In genomic region chr11:47060807-47061206, GRCh38 we compare ENCODE assay signal across 12 cellular contexts.
DNase-seq lines count a peak whose midpoint lies in the region; TF ChIP-seq lines count a peak whose summit lies in the region.
"Had no signal": no experiment of that assay in that cellular context is flagged by ENCODE, and none has a peak within 500 bp of the region (broad histone marks: within the 10 kb centered on the region; RNA-seq: fewer than 3 reads in every experiment).

No MANE protein-coding gene starts in this region.

- in situ Hi-C loops in KBM-7 (cut with MboI; ENCODE audit: low pct_unique_long_range_greater_than_20kb, low sequenced_read_pairs) = no loop called here

- H3K9me3 ChIP-seq in adipocyte (ENCODE audit: control insufficient read depth, low read length) (no peaks in the 10 kb centered on the region), mesodermal cell (ENCODE audit: control insufficient read depth, low read length) (no peaks in the 10 kb centered on the region)
- H3K9me3 ChIP-seq: neutrophil had no signal

- DNase-seq in GM03348 (ENCODE audit: low spot score) (peak; percentile 18), KBM-7 (peak; percentile 21), adipocyte (ENCODE audit: low read depth) (peak; percentile 52), NCI-H1105 (lab: John Stamatoyannopoulos, UW) (no peak), GM10266 (ENCODE audit: extremely low spot score) (no peak), NCI-H2029 treated with DMSO at 0.1 percent for 48 hours (lab: John Stamatoyannopoulos, UW) (no peak), GOT3 (lab: John Stamatoyannopoulos, UW) (no peak)
- DNase-seq: DMS153, NCI-H2171 treated with DMSO at 0.1 percent for 48 hours had no signal

- peak overlapping the region; percentile 30 for H3K27ac ChIP-seq in mesodermal cell (ENCODE audit: low read depth, low read length, severe bottlenecking)
- H3K27ac ChIP-seq: cardiac muscle cell, neutrophil had no signal

- H3K4me1 ChIP-seq in adipocyte (ENCODE audit: control insufficient read depth, insufficient read depth, low read length) = peaks cover 24% of the 10 kb centered on the region
- peaks cover 21% of the 10 kb centered on the region for H3K4me1 ChIP-seq in mesodermal cell (ENCODE audit: control insufficient read depth, insufficient read depth, low read length, poor library complexity, severe bottlenecking)

- no peak overlapping the region for H3K4me3 ChIP-seq in adipocyte (ENCODE audit: low read length)
- no peak overlapping the region for H3K4me3 ChIP-seq in mesodermal cell (ENCODE audit: extremely low read depth, insufficient read depth, low read length, poor library complexity, severe bottlenecking)
- H3K4me3 ChIP-seq: cardiac muscle cell had no signal

- peak overlapping the region; percentile 5 for H3K9ac ChIP-seq in adipocyte (ENCODE audit: low read length)

- no peak for TF ChIP-seq CTCF in GM10266 (IDR thresholded peaks at IDR 0.05; ENCODE audit: control insufficient read depth, insufficient read depth, low read depth, missing control alignments)

- H3K27me3 ChIP-seq in adipocyte (replicated peaks; ENCODE audit: control insufficient read depth, insufficient read depth, low read length) = no peaks in the 10 kb centered on the region
- H3K27me3 ChIP-seq: cardiac muscle cell, neutrophil had no signal

- no CpG with 5 or more reads among the region's 2 CpGs for WGBS in mesodermal cell (ENCODE audit: insufficient coverage in 2 of 2), 2 experiments

- H3K36me3 ChIP-seq in adipocyte (ENCODE audit: control insufficient read depth, insufficient read depth, low read length, severe bottlenecking) = no peaks in the 10 kb centered on the region
- H3K36me3 ChIP-seq in mesodermal cell (ENCODE audit: control insufficient read depth, insufficient read depth, low read length) = no peaks in the 10 kb centered on the region
- H3K36me3 ChIP-seq: cardiac muscle cell, neutrophil had no signal

Comparison
In these comparisons a context has a peak if more than half of its experiments do, and no peak if none do; other contexts are left out.
1. DNase-seq: peak in GM03348 (single experiment), KBM-7 (single experiment) and adipocyte (single experiment); none in NCI-H1105 (single experiment), GM10266 (single experiment), NCI-H2029 treated with DMSO at 0.1 percent for 48 hours (single experiment) and GOT3 (single experiment).